4 cellular contexts compared by ENCODE assay signal in genomic region chr6:69421270-69421669, GRCh38.
TF ChIP-seq lines count a peak whose summit lies in the region.

No MANE protein-coding gene starts in this region.

TF ChIP-seq in A549, 52 proteins besides CTCF, POLR2A, EP300 and RAD21:
- TF ChIP-seq PBX3 (IDR thresholded peaks at IDR 0.05): no peak
- peak; percentile 89 for TF ChIP-seq MAFK (IDR thresholded peaks at IDR 0.05; ENCODE audit: partially characterized antibody)

TF ChIP-seq in IMR-90, 13 proteins besides CTCF, POLR2A, EP300 and RAD21:
- TF ChIP-seq MAFK (IDR thresholded peaks at IDR 0.05; ENCODE audit: low read depth, low read length) (peak; percentile 98), NFE2L2 (IDR thresholded peaks at IDR 0.05; ENCODE audit: low read depth, low read length) (no peak), BHLHE40 (IDR thresholded peaks at IDR 0.05; ENCODE audit: low read depth, low read length) (no peak), CEBPB (IDR thresholded peaks at IDR 0.05; ENCODE audit: low read depth, low read length) (no peak), RFX5 (IDR thresholded peaks at IDR 0.05; ENCODE audit: low read depth, low read length) (no peak), USF2 (IDR thresholded peaks at IDR 0.05; ENCODE audit: low read depth, low read length) (no peak)

TF ChIP-seq in GM12878, 131 proteins besides CTCF, POLR2A, EP300 and RAD21:
- no peak for TF ChIP-seq ZNF384 (IDR thresholded peaks at IDR 0.05; ENCODE audit: borderline replicate concordance, low read depth, low read length)
- TF ChIP-seq CHD1 (IDR thresholded peaks at IDR 0.05; ENCODE audit: low read depth, low read length): no peak
- no peak for TF ChIP-seq MLLT1 (IDR thresholded peaks at IDR 0.05)
- no peak for TF ChIP-seq CEBPZ (IDR thresholded peaks at IDR 0.05; ENCODE audit: low read depth, low read length)
- no peak for TF ChIP-seq PML (IDR thresholded peaks at IDR 0.05; ENCODE audit: low read length)
- TF ChIP-seq POLR2AphosphoS2 (IDR thresholded peaks at IDR 0.05; ENCODE audit: low read depth, low read length): no peak
- TF ChIP-seq CUX1 (IDR thresholded peaks at IDR 0.05; ENCODE audit: insufficient replicate concordance, low read depth, low read length): no peak
- TF ChIP-seq SPI1 (IDR thresholded peaks at IDR 0.05; ENCODE audit: borderline replicate concordance, insufficient read depth, low read depth, low read length): no peak
- no peak for TF ChIP-seq FOXM1 (IDR thresholded peaks at IDR 0.05; ENCODE audit: low read depth, low read length)
TF ChIP-seq in GM12878: peak in this region for 0.

TF ChIP-seq in H1, 55 proteins besides CTCF, POLR2A, EP300 and RAD21:
- TF ChIP-seq MAFK (IDR thresholded peaks at IDR 0.05; ENCODE audit: low read depth, low read length) (peak; percentile 90), KDM4A (IDR thresholded peaks at IDR 0.05; ENCODE audit: low read depth, low read length, severe bottlenecking) (no peak)
